Comparison of ENCODE assay signal across 1 cellular context in genomic region chr19:13984875-13985741, GRCh38.
TF ChIP-seq lines count a peak whose summit lies in the region.

No MANE protein-coding gene starts in this region.

TF ChIP-seq in H1, 55 proteins besides CTCF, POLR2A, EP300 and RAD21:
- TF ChIP-seq CTBP2 (IDR thresholded peaks at IDR 0.05; ENCODE audit: borderline replicate concordance, insufficient read depth, insufficient read length, low read length) (no peak), ZNF274 (IDR thresholded peaks at IDR 0.05; ENCODE audit: borderline replicate concordance, extremely low read depth, low read length) (no peak), POU5F1 (IDR thresholded peaks at IDR 0.05; ENCODE audit: low read depth, low read length) (no peak), FOSL1 (IDR thresholded peaks at IDR 0.05; ENCODE audit: insufficient read depth, low read depth, low read length) (no peak), GABPA (IDR thresholded peaks at IDR 0.05; ENCODE audit: borderline replicate concordance, insufficient read depth, low read length) (no peak), SIN3A (conservative IDR thresholded peaks at IDR 0.05 in 1 of 2, IDR thresholded peaks at IDR 0.05 in 1 of 2; ENCODE audit: low read depth in 1 of 2, low read length in 2 of 2) (no peak), CHD2 (IDR thresholded peaks at IDR 0.05; ENCODE audit: low read length) (no peak)
- TF ChIP-seq, protein P1, sequence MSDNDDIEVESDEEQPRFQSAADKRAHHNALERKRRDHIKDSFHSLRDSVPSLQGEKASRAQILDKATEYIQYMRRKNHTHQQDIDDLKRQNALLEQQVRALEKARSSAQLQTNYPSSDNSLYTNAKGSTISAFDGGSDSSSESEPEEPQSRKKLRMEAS (IDR thresholded peaks at IDR 0.05), result no peak
- TF ChIP-seq, protein P2, sequence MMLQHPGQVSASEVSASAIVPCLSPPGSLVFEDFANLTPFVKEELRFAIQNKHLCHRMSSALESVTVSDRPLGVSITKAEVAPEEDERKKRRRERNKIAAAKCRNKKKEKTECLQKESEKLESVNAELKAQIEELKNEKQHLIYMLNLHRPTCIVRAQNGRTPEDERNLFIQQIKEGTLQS (IDR thresholded peaks at IDR 0.05; ENCODE audit: insufficient read depth, low read depth, low read length), result no peak
